Comparison of ENCODE assay signal across 8 cellular contexts in the genomic region with DNA sequence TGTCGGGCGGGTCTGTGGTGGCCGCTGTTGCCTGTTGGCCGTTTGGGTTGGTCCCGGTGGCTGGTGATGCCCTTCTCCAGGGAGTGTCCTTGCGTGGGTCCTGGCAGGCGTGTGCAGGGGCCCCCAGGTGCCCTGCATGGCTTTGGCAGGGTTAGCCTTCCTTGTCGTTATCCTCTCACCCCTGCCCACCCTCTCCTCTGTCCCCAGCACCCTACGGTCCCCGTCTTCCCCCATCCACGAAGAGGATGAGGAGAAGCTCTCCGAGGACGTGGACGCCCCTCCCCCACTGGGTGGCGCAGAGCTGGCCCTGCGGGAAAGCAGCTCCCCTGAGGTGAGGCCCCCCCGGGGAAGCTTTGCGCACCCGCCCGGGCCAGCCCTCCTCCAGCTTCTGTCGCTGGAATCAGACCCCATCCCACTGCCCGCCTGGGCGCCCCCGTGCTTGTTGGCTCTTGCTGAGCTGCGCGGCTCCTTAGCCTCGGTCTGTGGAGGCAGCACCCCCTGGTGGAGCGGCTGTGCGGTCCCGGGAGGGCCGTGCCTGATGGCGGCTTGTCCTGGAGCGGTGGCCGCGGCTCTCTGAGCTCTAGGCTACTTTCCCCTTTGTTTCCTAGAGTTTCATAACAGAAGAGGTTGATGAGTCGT. TPM values are rescaled to one million over a fixed set of nuclear protein-coding genes. Genes with fewer than 3 reads are reported as not detected.
DNase-seq lines count a peak whose midpoint lies in the region; ATAC-seq and TF ChIP-seq lines count a peak whose summit lies in the region.

No MANE protein-coding gene starts in this region.

- H3K4me1 ChIP-seq in GM23248 (ENCODE audit: insufficient read depth) = no peaks in the 10 kb centered on the region
- no peaks in the 10 kb centered on the region for H3K4me1 ChIP-seq in Panc1 (ENCODE audit: control insufficient read depth, insufficient read depth, low read length)

- H3K9me3 ChIP-seq in GM23248 (ENCODE audit: low read depth) (no peaks in the 10 kb centered on the region), Panc1 (ENCODE audit: control insufficient read depth, insufficient read depth, low read depth, low read length) (no peaks in the 10 kb centered on the region)

- H2AFZ ChIP-seq in GM23248 = no peak overlapping the region

- peaks cover 66% of the 10 kb centered on the region for H3K4me1 Mint-ChIP-seq in dendritic cell treated with granulocyte-macrophage colony-stimulating factor and Interleukin-4, amounts not matched to agents 40 ng/mL and 50 ng/mL, for 4 days (ENCODE audit: low read depth)
- H3K4me1 Mint-ChIP-seq in neural crest cell = no peaks in the 10 kb centered on the region

- no peak overlapping the region for H3K27ac ChIP-seq in GM23248
- H3K27ac ChIP-seq in Panc1 (ENCODE audit: low read length) = no peak overlapping the region

- TF ChIP-seq CTCF in Panc1 (IDR thresholded peaks at IDR 0.05) (no peak; the same call in 1 of the 2 replicates), neural crest cell (conservative IDR thresholded peaks at IDR 0.05) (peak; percentile 56)

- WGBS in GM23248 (ENCODE audit: low coverage in 1 of 2, low lambda C conversion rate in 2 of 2, missing lambda C conversion rate in 2 of 2), 2 experiments = 90 to 93% methylated on average over 35 to 36 of the region's 36 CpGs

- peaks cover 99% of the 10 kb centered on the region for H3K36me3 Mint-ChIP-seq in dendritic cell treated with granulocyte-macrophage colony-stimulating factor and Interleukin-4, amounts not matched to agents 40 ng/mL and 50 ng/mL, for 4 days (ENCODE audit: low read depth)
- H3K36me3 Mint-ChIP-seq in neural crest cell (ENCODE audit: low read depth) = no peaks in the 10 kb centered on the region

- DNase-seq in GM23248 (peak; percentile 30), Panc1 (ENCODE audit: low read depth, low spot score) (no peak), neural crest cell (ENCODE audit: low read depth, low spot score) (peak; percentile 48), RPMI8226 (no peak)

- H3K27ac Mint-ChIP-seq in dendritic cell treated with granulocyte-macrophage colony-stimulating factor and Interleukin-4, amounts not matched to agents 40 ng/mL and 50 ng/mL, for 4 days = peak overlapping the region; percentile 64
- no peak overlapping the region for H3K27ac Mint-ChIP-seq in neural crest cell (ENCODE audit: unreplicated experiment)

- no peaks in the 10 kb centered on the region for H3K9me2 ChIP-seq in GM23248 (ENCODE audit: insufficient read depth)

- no TSS peak for BruUV-seq in Panc1 (replicated peaks; lab: Mats Ljungman, UMichigan)

- H3K27me3 ChIP-seq in GM23248 (replicated peaks; ENCODE audit: insufficient read depth) = no peaks in the 10 kb centered on the region
- no peaks in the 10 kb centered on the region for H3K27me3 ChIP-seq in Panc1 (ENCODE audit: control insufficient read depth, insufficient read depth, low read length)

- H3F3A ChIP-seq in GM23248 (ENCODE audit: insufficient read depth) = no peaks in the 10 kb centered on the region

- H3K27me3 Mint-ChIP-seq in dendritic cell treated with granulocyte-macrophage colony-stimulating factor and Interleukin-4, amounts not matched to agents 40 ng/mL and 50 ng/mL, for 4 days = no peaks in the 10 kb centered on the region
- H3K27me3 Mint-ChIP-seq in neural crest cell (ENCODE audit: low read depth) = no peaks in the 10 kb centered on the region

- POLR2A ChIA-PET in Panc1 (lab: Charles Lee) = no interaction called here

- no peaks in the 10 kb centered on the region for H4K20me1 ChIP-seq in GM23248 (ENCODE audit: insufficient read depth)

- no peaks in the 10 kb centered on the region for H3K79me2 ChIP-seq in GM23248 (ENCODE audit: insufficient read depth)

- CTCF ChIA-PET in Panc1 (lab: Charles Lee) = interaction anchor here (1.3 kb wide), 1 partner anchor 51 kb away, joined by 3 read pairs; a partner anchor contains a TSS

- in situ Hi-C loops in GM23248 (cut with MboI) (no loop called here), Panc1 (cut with HindIII; ENCODE audit: low pct_unique_long_range_greater_than_20kb, low sequenced_read_pairs) (no loop called here)

- no peaks in the 10 kb centered on the region; the same call in 1 of the 2 replicates for H3K36me3 ChIP-seq in GM23248 (ENCODE audit: low read depth)
- no peaks in the 10 kb centered on the region for H3K36me3 ChIP-seq in Panc1 (ENCODE audit: control insufficient read depth, insufficient read depth, low read length)

- peak; percentile 63 for ATAC-seq in Panc1
- no peak for ATAC-seq in HG03108 (IDR thresholded peaks at IDR 0.05; ENCODE audit: unreplicated experiment)
- ATAC-seq in GM18909 (IDR thresholded peaks at IDR 0.05; ENCODE audit: poor library complexity, unreplicated experiment) = no peak
- no peak for ATAC-seq in GM19324 (IDR thresholded peaks at IDR 0.05; ENCODE audit: low FRiP score, unreplicated experiment)

- no peaks in the 10 kb centered on the region for H3K9me3 Mint-ChIP-seq in dendritic cell treated with granulocyte-macrophage colony-stimulating factor and Interleukin-4, amounts not matched to agents 40 ng/mL and 50 ng/mL, for 4 days
- H3K9me3 Mint-ChIP-seq in neural crest cell = no peaks in the 10 kb centered on the region

- no peak overlapping the region for H3K9ac ChIP-seq in GM23248

- peak overlapping the region; percentile 45 for H3K4me3 Mint-ChIP-seq in dendritic cell treated with granulocyte-macrophage colony-stimulating factor and Interleukin-4, amounts not matched to agents 40 ng/mL and 50 ng/mL, for 4 days
- H3K4me3 Mint-ChIP-seq in neural crest cell = no peak overlapping the region

- intact Hi-C loops in Panc1 (cut with micrococcal nuclease; ENCODE audit: unreplicated experiment) = no loop called here
- intact Hi-C loops in dendritic cell treated with granulocyte-macrophage colony-stimulating factor and Interleukin-4, amounts not matched to agents 40 ng/mL and 50 ng/mL, for 4 days (cut with micrococcal nuclease) = loop anchor here (5.0 kb wide), 1 partner anchor 175 kb away; no protein-coding TSS in a partner anchor

- H3K4me2 ChIP-seq in GM23248 (ENCODE audit: unreplicated experiment) = no peak overlapping the region

- H3K4me3 ChIP-seq in GM23248 (no peak overlapping the region), Panc1 (ENCODE audit: low read depth in 2 of 2, low read length in 2 of 2) (no peak overlapping the region)

RNA-seq across cellular contexts. Expression of a gene that starts 10.6 kb away (rescaled TPM):
- total RNA-seq in GM23248 (2014; rRNA removed; shearing (Covaris generic)) = 34.8 and 43.6 TPM in 2 replicates
- polyA plus RNA-seq in GM23248 (2016; fragmentation: Nextera tagmentation; extraction: Ambion mirVana) = 42.9 and 43.6 TPM in 2 replicates
- total RNA-seq in Panc1 (2021; ENCODE audit: unreplicated experiment) (42.9 TPM), neural crest cell (36.8 and 37.8 TPM in 2 replicates)
- polyA plus RNA-seq in Panc1 (2012; ENCODE audit: insufficient read length) = 85.4 TPM

RNA-seq across cellular contexts. Expression of a gene that starts 51.3 kb away (rescaled TPM):
- total RNA-seq in GM23248 (2014; rRNA removed; shearing (Covaris generic)) = 17.6 and 20.0 TPM in 2 replicates
- 12.8 and 13.0 TPM in 2 replicates for polyA plus RNA-seq in GM23248 (2016; fragmentation: Nextera tagmentation; extraction: Ambion mirVana)
- total RNA-seq in Panc1 (2021; ENCODE audit: unreplicated experiment) (26.6 TPM), neural crest cell (32.0 and 35.5 TPM in 2 replicates)
- polyA plus RNA-seq in Panc1 (2012; ENCODE audit: insufficient read length) = 26.3 TPM

RNA-seq across cellular contexts. Expression of a gene that starts 51.6 kb away (rescaled TPM):
- 0.25 and 0.86 TPM in 2 replicates for total RNA-seq in GM23248 (2014; rRNA removed; shearing (Covaris generic))
- 1.7 and 2.3 TPM in 2 replicates for polyA plus RNA-seq in GM23248 (2016; fragmentation: Nextera tagmentation; extraction: Ambion mirVana)
- total RNA-seq in Panc1 (2021; ENCODE audit: unreplicated experiment) (2.3 TPM), neural crest cell (0.68 and 0.96 TPM in 2 replicates)
- polyA plus RNA-seq in Panc1 (2012; ENCODE audit: insufficient read length) = 2.5 TPM

RNA-seq across cellular contexts. Expression of a gene that starts 58.1 kb away (rescaled TPM):
- total RNA-seq in GM23248 (2014; rRNA removed; shearing (Covaris generic)) = 26.4 and 30.2 TPM in 2 replicates
- 13.1 and 14.0 TPM in 2 replicates for polyA plus RNA-seq in GM23248 (2016; fragmentation: Nextera tagmentation; extraction: Ambion mirVana)
- total RNA-seq in Panc1 (2021; ENCODE audit: unreplicated experiment) (59.7 TPM), neural crest cell (79.7 and 83.1 TPM in 2 replicates)
- polyA plus RNA-seq in Panc1 (2012; ENCODE audit: insufficient read length) = 72.3 TPM

Comparison
In these comparisons a context has a peak if more than half of its experiments do, and no peak if none do; other contexts are left out.
1. DNase-seq: peak in GM23248 (single experiment) and neural crest cell (single experiment); none in Panc1 (single experiment) and RPMI8226 (single experiment).